Comparison of ENCODE assay signal across 1 cellular context in genomic region chr6:30489081-30490030, GRCh38.
TF ChIP-seq lines count a peak whose summit lies in the region.

TSS of gene HLA-E (plus strand) at chr6:30489509. CDS start at chr6:30489532, 23 bp downstream.

TF ChIP-seq in HEK293, 187 proteins besides CTCF, POLR2A, EP300 and RAD21 (continued from another document and continues in another):
- TF ChIP-seq ZNF148 (tag by site-specific recombination; IDR thresholded peaks at IDR 0.05; ENCODE audit: borderline replicate concordance) (no peak), ZNF24 (tag by site-specific recombination; IDR thresholded peaks at IDR 0.05) (0 out of 2 replicates have a peak, but pooled peaks have one; percentile 30), ZNF48 (tag by site-specific recombination; IDR thresholded peaks at IDR 0.05) (no peak), ZNF121 (tag by site-specific recombination; IDR thresholded peaks at IDR 0.05) (0 out of 2 replicates have a peak, but pooled peaks have one; percentile 16), ZNF433 (tag by site-specific recombination; IDR thresholded peaks at IDR 0.05; ENCODE audit: low read depth) (no peak), ZNF362 (tag by site-specific recombination; IDR thresholded peaks at IDR 0.05) (no peak), ZNF776 (tag by site-specific recombination; IDR thresholded peaks at IDR 0.05; ENCODE audit: borderline replicate concordance) (no peak), ZNF513 (tag by site-specific recombination; IDR thresholded peaks at IDR 0.05) (no peak), YY1 (tag by site-specific recombination; IDR thresholded peaks at IDR 0.05) (peak; percentile 18), ZNF621 (tag by site-specific recombination; IDR thresholded peaks at IDR 0.05) (no peak), ZNF184 (tag by site-specific recombination; IDR thresholded peaks at IDR 0.05) (no peak), ZNF133 (tag by site-specific recombination; IDR thresholded peaks at IDR 0.05) (no peak), ZSCAN30 (tag by site-specific recombination; IDR thresholded peaks at IDR 0.05) (peak; percentile 62), FEZF1 (tag by site-specific recombination; IDR thresholded peaks at IDR 0.05) (no peak), PRDM10 (tag by site-specific recombination; IDR thresholded peaks at IDR 0.05) (peak; percentile 4; the same call in 1 of the 2 replicates), SCRT1 (tag by site-specific recombination; IDR thresholded peaks at IDR 0.05; ENCODE audit: borderline replicate concordance) (no peak), ZNF214 (tag by site-specific recombination; IDR thresholded peaks at IDR 0.05; ENCODE audit: borderline replicate concordance) (no peak), ZNF2 (tag by site-specific recombination; IDR thresholded peaks at IDR 0.05) (peak; percentile 40), SP7 (tag by site-specific recombination; IDR thresholded peaks at IDR 0.05) (peak; percentile 18; the same call in 1 of the 2 replicates), ZBTB10 (tag by site-specific recombination; IDR thresholded peaks at IDR 0.05) (peak; percentile 78; the same call in 1 of the 2 replicates), ZNF223 (tag by site-specific recombination; IDR thresholded peaks at IDR 0.05) (no peak), INSM2 (tag by site-specific recombination; IDR thresholded peaks at IDR 0.05) (no peak), ZNF610 (tag by site-specific recombination; IDR thresholded peaks at IDR 0.05; ENCODE audit: borderline replicate concordance) (no peak), ZNF747 (tag by site-specific recombination; IDR thresholded peaks at IDR 0.05) (no peak), ZBTB1 (tag by site-specific recombination; IDR thresholded peaks at IDR 0.05) (no peak), ZNF16 (tag by site-specific recombination; IDR thresholded peaks at IDR 0.05; ENCODE audit: low read depth) (no peak), GLI4 (tag by site-specific recombination; IDR thresholded peaks at IDR 0.05) (no peak), ZFP69B (tag by site-specific recombination; IDR thresholded peaks at IDR 0.05) (no peak), ZBTB44 (tag by site-specific recombination; IDR thresholded peaks at IDR 0.05) (0 out of 2 replicates have a peak, but pooled peaks have one; percentile 4), PRDM1 (tag by site-specific recombination; IDR thresholded peaks at IDR 0.05) (no peak), ZNF677 (tag by site-specific recombination; IDR thresholded peaks at IDR 0.05) (no peak), ZNF580 (tag by site-specific recombination; IDR thresholded peaks at IDR 0.05) (peak; percentile 98), OVOL3 (tag by site-specific recombination; IDR thresholded peaks at IDR 0.05) (no peak; the same call in 1 of the 2 replicates), PRDM6 (tag by site-specific recombination; IDR thresholded peaks at IDR 0.05) (no peak), ZNF335 (tag by site-specific recombination; conservative IDR thresholded peaks at IDR 0.05) (peak; percentile 68), REPIN1 (tag by site-specific recombination; IDR thresholded peaks at IDR 0.05; ENCODE audit: low read depth) (no peak), EGR2 (tag by site-specific recombination; IDR thresholded peaks at IDR 0.05; ENCODE audit: low read depth) (0 out of 2 replicates have a peak, but pooled peaks have one; percentile 12), ZNF544 (tag by site-specific recombination; IDR thresholded peaks at IDR 0.05) (no peak), ZSCAN5A (tag by site-specific recombination; IDR thresholded peaks at IDR 0.05) (0 out of 2 replicates have a peak, but pooled peaks have one; percentile 39), ZBTB7A (tag by site-specific recombination; IDR thresholded peaks at IDR 0.05; ENCODE audit: low read depth) (0 out of 2 replicates have a peak, but pooled peaks have one; percentile 18), ZXDB (tag by site-specific recombination; IDR thresholded peaks at IDR 0.05) (peak; percentile 44; the same call in 1 of the 2 replicates), ZNF292 (tag by site-specific recombination; IDR thresholded peaks at IDR 0.05; ENCODE audit: borderline replicate concordance, low read depth) (no peak), IKZF3 (tag by site-specific recombination; IDR thresholded peaks at IDR 0.05) (peak; percentile 53), ZNF837 (tag by site-specific recombination; IDR thresholded peaks at IDR 0.05) (no peak), YY2 (tag by site-specific recombination; IDR thresholded peaks at IDR 0.05) (no peak), KLF7 (tag by site-specific recombination; IDR thresholded peaks at IDR 0.05; ENCODE audit: borderline replicate concordance) (0 out of 2 replicates have a peak, but pooled peaks have one; percentile 46)
